Comparison of ENCODE assay signal across 24 cellular contexts in genomic region chr15:42081463-42081830, GRCh38. TPM values are rescaled to one million over a fixed set of nuclear protein-coding genes. Genes with fewer than 3 reads are reported as not detected.
"Had no signal": no experiment of that assay in that cellular context is flagged by ENCODE, and none has a peak within 500 bp of the region (broad histone marks: within the 10 kb centered on the region; RNA-seq: fewer than 3 reads in every experiment).

No MANE protein-coding gene starts in this region.

- ATAC-seq: heart left ventricle; naive thymus-derived CD4-positive, alpha-beta T cell had no signal

- H3K4me1 ChIP-seq: thyroid gland had no signal

- DNase-seq: cortex of kidney; dorsolateral prefrontal cortex; effector CD8-positive, alpha-beta T cell; foreskin melanocyte; heart left ventricle; hippocampal formation; mesendoderm; naive thymus-derived CD4-positive, alpha-beta T cell; nephron progenitor cell; sigmoid colon; stimulated activated CD4-positive, alpha-beta T cell treated with anti-CD3 and anti-CD28 coated beads, Interleukin-2, amount 100 ng/mL, for 24 hours; stimulated activated CD4-positive, alpha-beta T cell treated with anti-CD3 and anti-CD28 coated beads, Interleukin-4, amount 100 ng/mL, for 4 hours; stimulated activated naive CD4-positive, alpha-beta T cell; thyroid gland had no signal

- H3K27ac ChIP-seq: dorsolateral prefrontal cortex, heart left ventricle, neutrophil, sigmoid colon, skin epidermis, thyroid gland had no signal

- H3K4me3 ChIP-seq: dorsolateral prefrontal cortex, heart left ventricle, sigmoid colon, skin epidermis, thyroid gland had no signal

- H3K36me3 ChIP-seq: heart left ventricle, neutrophil, sigmoid colon, thyroid gland had no signal

- H3K9me3 ChIP-seq: heart left ventricle, neutrophil, sigmoid colon, thyroid gland had no signal

- H3K27ac Mint-ChIP-seq: naive thymus-derived CD4-positive, alpha-beta T cell; nephron progenitor cell had no signal

- H3K27me3 ChIP-seq: neutrophil, thyroid gland had no signal

- H3K36me3 Mint-ChIP-seq: naive thymus-derived CD4-positive, alpha-beta T cell had no signal

- H3K9me3 Mint-ChIP-seq: naive thymus-derived CD4-positive, alpha-beta T cell; nephron progenitor cell had no signal

- H3K4me3 Mint-ChIP-seq: naive thymus-derived CD4-positive, alpha-beta T cell; nephron progenitor cell had no signal

RNA-seq across cellular contexts. Expression of gene PLA2G4D, which starts 12.9 kb away (rescaled TPM):
- total RNA-seq: chondrocyte; glomerular endothelial cell; heart left ventricle; kidney epithelial cell; liver; lung microvascular endothelial cell; mononuclear cell; naive thymus-derived CD4-positive, alpha-beta T cell; osteoblast; pulmonary artery endothelial cell; thyroid gland had no signal
- polyA plus RNA-seq: heart left ventricle; liver; naive thymus-derived CD4-positive, alpha-beta T cell had no signal
